In the genomic region with DNA sequence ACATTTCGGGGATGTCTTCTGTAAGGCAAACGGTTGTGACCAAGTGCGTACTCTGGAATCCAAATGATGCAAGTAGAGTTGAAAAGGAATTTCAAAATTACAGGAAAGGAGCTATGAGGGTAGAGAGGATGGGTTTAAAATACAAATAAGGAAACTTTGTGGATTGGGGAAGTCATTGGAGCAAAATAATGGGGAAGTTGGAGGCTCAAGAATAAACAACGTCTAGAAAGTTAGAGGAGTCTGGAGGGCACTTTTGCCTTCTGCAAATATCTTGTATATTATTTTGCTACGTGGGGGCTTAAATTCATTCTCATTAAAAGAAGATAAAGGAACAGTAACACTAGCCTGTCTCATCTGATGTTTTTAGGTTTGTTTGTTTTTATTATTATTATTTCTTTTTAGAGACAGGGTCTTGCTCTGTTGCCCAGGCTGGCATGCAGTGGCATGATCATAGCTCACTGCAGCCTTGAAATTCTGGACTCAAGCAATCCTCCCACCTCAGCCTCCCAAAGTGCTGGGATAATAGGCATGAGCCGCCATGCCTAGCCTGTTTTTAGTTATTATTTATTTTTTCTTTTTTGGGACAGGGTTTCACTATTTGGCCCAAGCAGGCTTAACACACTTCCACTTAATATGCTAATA, we compare ENCODE assay signal across 10 cellular contexts. TPM values are rescaled to one million over a fixed set of nuclear protein-coding genes. Genes with fewer than 3 reads are reported as not detected.
DNase-seq lines count a peak whose midpoint lies in the region; ATAC-seq, FAIRE-seq and TF ChIP-seq lines count a peak whose summit lies in the region.
"Had no signal": no experiment of that assay in that cellular context is flagged by ENCODE, and none has a peak within 500 bp of the region (broad histone marks: within the 10 kb centered on the region; RNA-seq: fewer than 3 reads in every experiment).

No MANE protein-coding gene starts in this region.

- no peaks in the 10 kb centered on the region for H3K9me3 Mint-ChIP-seq in MCF 10A (ENCODE audit: unreplicated experiment)
- H3K9me3 Mint-ChIP-seq in T-cell = peaks cover 0 to 5% (median 0%) of the 10 kb centered on the region in 3 donors

- CTCF ChIA-PET in MCF 10A (lab: Yijun Ruan, JAX) (interaction anchor here (0.7 to 3.8 kb wide), 5 partner anchors 13 to 164 kb away, joined by 4 to 25 read pairs (median 9); partner anchors contain the start of gene TNFAIP3), T-cell (lab: Charles Lee) (interaction anchor here (0.6 to 3.6 kb wide), 7 partner anchors 12 to 104 kb away, joined by 3 to 20 read pairs (median 6); partner anchors contain the start of gene TNFAIP3 (in 1 of the 2))

- no peaks in the 10 kb centered on the region for H3K9me1 ChIP-seq in keratinocyte (ENCODE audit: control insufficient read depth, extremely low read depth, insufficient read depth, low read length)

- H3K4me2 ChIP-seq in keratinocyte (ENCODE audit: control insufficient read depth, extremely low read depth, insufficient read depth, low read depth, low read length) = peak overlapping the region; percentile 58

- H4K20me1 ChIP-seq in keratinocyte (ENCODE audit: control insufficient read depth, extremely low read depth, insufficient read depth, low read length) = no peaks in the 10 kb centered on the region

- DNase-seq in MCF 10A (ENCODE audit: unreplicated experiment) (no peak), breast epithelium (ENCODE audit: low spot score in 2 of 2) (no peak), T-cell (no peak), keratinocyte (ENCODE audit: low read depth, low spot score) (no peak), upper lobe of right lung (no peak), G401 (ENCODE audit: low spot score) (no peak), GM03348 (ENCODE audit: low spot score) (no peak), GM12892 (ENCODE audit: insufficient read length) (no peak)
- DNase-seq: NCI-H1930 had no signal

- peak overlapping the region; percentile 58 for H3K4me3 Mint-ChIP-seq in MCF 10A (ENCODE audit: unreplicated experiment)
- peak overlapping the region; percentile 21 to 62 (median 38) for H3K4me3 Mint-ChIP-seq in T-cell

- H3K9me3 ChIP-seq in breast epithelium (no peaks in the 10 kb centered on the region), keratinocyte (ENCODE audit: control insufficient read depth, low read depth, low read length) (no peaks in the 10 kb centered on the region), upper lobe of right lung (no peaks in the 10 kb centered on the region)

- TSS peak; percentile 96 for BruUV-seq in MCF 10A (replicated peaks; lab: Mats Ljungman, UMichigan)

- H3K4me3 ChIP-seq in breast epithelium (no peak overlapping the region), keratinocyte (ENCODE audit: control insufficient read depth in 2 of 3, extremely low read depth in 1 of 3, insufficient read depth in 2 of 3, low read depth in 1 of 3, low read length in 3 of 3) (no peak overlapping the region), upper lobe of right lung (no peak overlapping the region)

- H3K4me1 ChIP-seq in breast epithelium (peaks cover 0 to 7% of the 10 kb centered on the region in 2 donors), keratinocyte (ENCODE audit: control insufficient read depth, extremely low read depth, insufficient read depth, low read length) (peaks cover 54% of the 10 kb centered on the region), upper lobe of right lung (peaks cover 9% of the 10 kb centered on the region)

- dilution Hi-C loops in keratinocyte (cut with MboI; ENCODE audit: extremely low pct_ligation_motif_present, low sequenced_read_pairs) = no loop called here

- H3K79me2 ChIP-seq in keratinocyte (ENCODE audit: control insufficient read depth, insufficient read depth, low read length) = no peaks in the 10 kb centered on the region

- H3K4me1 Mint-ChIP-seq in MCF 10A (ENCODE audit: insufficient read depth, unreplicated experiment) (peaks cover 53% of the 10 kb centered on the region), T-cell (peaks cover 52 to 74% (median 52%) of the 10 kb centered on the region in 3 donors)

- TF ChIP-seq POLR2A in breast epithelium (IDR thresholded peaks at IDR 0.05) (no peak), GM12892 (IDR thresholded peaks at IDR 0.05; ENCODE audit: low read depth, low read length) (no peak)

- H3K27me3 ChIP-seq in breast epithelium (no peaks in the 10 kb centered on the region), keratinocyte (ENCODE audit: control insufficient read depth, extremely low read depth, insufficient read depth, low read length) (no peaks in the 10 kb centered on the region), upper lobe of right lung (no peaks in the 10 kb centered on the region)

- ATAC-seq in T-cell (replicated peaks in 1 of 4) (no peak), upper lobe of right lung (peak; percentile 56)

- no peak overlapping the region for H2AFZ ChIP-seq in keratinocyte (ENCODE audit: control insufficient read depth, low read length)

- intact Hi-C loops in MCF 10A (cut with micrococcal nuclease) = loop anchor here (2.0 kb wide), 1 partner anchor 21 kb away; no protein-coding TSS in a partner anchor
- intact Hi-C loops in breast epithelium (cut with DNase I; ENCODE audit: low total_unique reads) = no loop called here
- intact Hi-C loops in upper lobe of right lung (cut with DNase I) = no loop called here

- H3K27ac Mint-ChIP-seq in MCF 10A (ENCODE audit: low read depth, unreplicated experiment) (peak overlapping the region; percentile 94), T-cell (peak overlapping the region; percentile 81 to 95)

- H3K36me3 Mint-ChIP-seq in MCF 10A (ENCODE audit: insufficient read depth, unreplicated experiment) (no peaks in the 10 kb centered on the region), T-cell (no peaks in the 10 kb centered on the region)

- FAIRE-seq in keratinocyte (lab: Jason Lieb, UNC) (no peak), GM12892 (lab: Jason Lieb, UNC) (no peak)
- FAIRE-seq: bronchial epithelial cell had no signal

- H3K36me3 ChIP-seq in breast epithelium = no peaks in the 10 kb centered on the region
- H3K36me3 ChIP-seq in keratinocyte (ENCODE audit: control insufficient read depth in 2 of 2, extremely low read depth in 1 of 2, insufficient read depth in 2 of 2, low read length in 2 of 2) = no peaks in the 10 kb centered on the region
- H3K36me3 ChIP-seq in upper lobe of right lung = no peaks in the 10 kb centered on the region

- POLR2A ChIA-PET in MCF 10A (lab: Yijun Ruan, JAX) = interaction anchor here (0.9 to 7.7 kb wide), 18 partner anchors 8 to 293 kb away, joined by 3 to 127 read pairs (median 7); partner anchors contain the start of gene TNFAIP3
- POLR2A ChIA-PET in T-cell (lab: Charles Lee) = interaction anchor here (0.8 to 3.5 kb wide), 10 partner anchors 8 to 104 kb away, joined by 3 to 65 read pairs (median 4); partner anchors contain the start of gene TNFAIP3 (in 1 of the 2)

- H3K27me3 Mint-ChIP-seq in MCF 10A (ENCODE audit: insufficient read depth, unreplicated experiment) (no peaks in the 10 kb centered on the region), T-cell (no peaks in the 10 kb centered on the region)

- no peak for TF ChIP-seq CTCF in MCF 10A (IDR thresholded peaks at IDR 0.05; ENCODE audit: unreplicated experiment)
- no peak for TF ChIP-seq CTCF in breast epithelium (IDR thresholded peaks at IDR 0.05)
- no peak for TF ChIP-seq CTCF in keratinocyte (optimal IDR thresholded peaks at IDR 0.05 in 1 of 3, IDR thresholded peaks at IDR 0.05 in 1 of 3, conservative IDR thresholded peaks at IDR 0.05 in 1 of 3; ENCODE audit: extremely low read depth in 1 of 3, insufficient read depth in 2 of 3, low read length in 3 of 3)
- no peak for TF ChIP-seq CTCF in upper lobe of right lung (IDR thresholded peaks at IDR 0.05)

- in situ Hi-C loops in G401 (cut with HindIII; ENCODE audit: low sequenced_read_pairs) = no loop called here

- peak overlapping the region; percentile 55 for H3K9ac ChIP-seq in keratinocyte (ENCODE audit: control insufficient read depth, extremely low read depth, insufficient read depth, low read length)

- H3K27ac ChIP-seq in breast epithelium (no peak overlapping the region), keratinocyte (ENCODE audit: control insufficient read depth, insufficient read depth, low read length) (peak overlapping the region; percentile 83), upper lobe of right lung (peak overlapping the region; percentile 63)

RNA-seq across cellular contexts. Expression of gene TNFAIP3, which starts 55.0 kb away (rescaled TPM):
- total RNA-seq in MCF 10A (2022) = 38.2 and 52.8 TPM in 2 replicates
- total RNA-seq in breast epithelium = 10 to 100 TPM; 21.3 to 50.5 (median 25.9) TPM
- total RNA-seq in T-cell = 1,000 to 10,000 TPM in 2 of 5 donors, 100 to 1,000 TPM in 3; 109 to 2,994 (median 145) TPM
- polyA plus RNA-seq in keratinocyte = 73.3 to 141 TPM (median 109 TPM) in 3 replicates
- 142 TPM for polyA plus RNA-seq in keratinocyte (2011; ENCODE audit: low read depth)
- polyA plus RNA-seq in keratinocyte (2011; cell fraction: cytosol; rRNA removed) = 44.6 and 69.6 TPM in 2 replicates
- 452 and 544 TPM in 2 replicates for polyA plus RNA-seq in keratinocyte (2011; cell fraction: nucleus; rRNA removed)
- polyA plus RNA-seq in keratinocyte (2012; ENCODE audit: low replicate concordance) = 40.8 and 90.7 TPM in 2 replicates
- 81.8 to 113 TPM (median 110 TPM) in 3 replicates for polyA minus RNA-seq in keratinocyte
- polyA minus RNA-seq in keratinocyte (2011; cell fraction: cytosol; rRNA and poly(A)+ RNA removed) = 42.4 TPM
- polyA minus RNA-seq in keratinocyte (2011; cell fraction: nucleus; rRNA and poly(A)+ RNA removed) = 149 and 322 TPM in 2 replicates
- 45.9 TPM for total RNA-seq in upper lobe of right lung
- 0.75 and 2.2 TPM in 2 replicates for total RNA-seq in G401 (2014; rRNA removed; shearing (Covaris generic))
- polyA plus RNA-seq in GM12892 (2012; ENCODE audit: missing spikeins) = 172 TPM

Comparison
In these comparisons a context has a peak if more than half of its experiments do, and no peak if none do; other contexts are left out.
1. H3K27ac ChIP-seq: peak in keratinocyte (single experiment) and upper lobe of right lung (single experiment); none in breast epithelium (0 of 2).